18 cellular contexts compared by ENCODE assay signal in the genomic region with DNA sequence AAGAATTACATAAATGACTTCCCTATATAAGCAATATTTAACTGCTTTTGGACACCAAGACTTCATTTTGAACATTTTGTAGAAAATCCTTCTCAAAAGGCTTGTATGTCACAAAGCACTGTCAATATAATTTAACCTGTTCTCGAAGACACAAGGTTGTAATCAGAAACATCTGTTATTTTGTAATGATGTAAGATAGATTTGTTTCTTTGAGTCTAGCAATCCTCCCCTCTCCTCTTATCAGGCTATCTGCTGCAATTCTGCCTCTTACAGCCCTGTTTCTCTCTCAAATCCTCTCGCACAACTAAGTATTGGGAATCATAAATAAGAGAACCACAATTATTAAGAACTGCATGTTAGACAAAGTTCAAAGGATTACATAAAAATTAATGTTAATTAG.
"Had no signal": no experiment of that assay in that cellular context is flagged by ENCODE, and none has a peak within 500 bp of the region (broad histone marks: within the 10 kb centered on the region; RNA-seq: fewer than 3 reads in every experiment).

No MANE protein-coding gene starts in this region.

- H3K4me1 ChIP-seq: esophagus muscularis mucosa, lower lobe of right lung, neural progenitor cell, upper lobe of left lung had no signal

- H3K27ac ChIP-seq: coronary artery, esophagus muscularis mucosa, lower lobe of right lung, neural progenitor cell, spleen, upper lobe of left lung had no signal

- H3K4me3 ChIP-seq: coronary artery, esophagus muscularis mucosa, lower lobe of right lung, neural progenitor cell, spleen, upper lobe of left lung had no signal

- H3K27me3 ChIP-seq: esophagus muscularis mucosa, neural progenitor cell, spleen, upper lobe of left lung had no signal

- H3K9me3 ChIP-seq: esophagus muscularis mucosa, lower lobe of right lung, spleen, upper lobe of left lung had no signal

- H2AFZ ChIP-seq: neural progenitor cell had no signal

- H3K9ac ChIP-seq: neural progenitor cell had no signal

- H3K4me3 Mint-ChIP-seq: activated CD4-positive, alpha-beta memory T cell treated with anti-CD3 and anti-CD28 coated beads for 36 hours; activated naive CD8-positive, alpha-beta T cell treated with anti-CD3 and anti-CD28 coated beads for 36 hours; naive thymus-derived CD4-positive, alpha-beta T cell; neural progenitor cell; T-helper 1 cell treated with Interleukin-12 subunit alpha and Interleukin-12 subunit beta and Interleukin-4 antibody, amounts not matched to agents 30 μg/mL and 1 μg/mL, for 36 hours had no signal

- H3K27ac Mint-ChIP-seq: activated CD4-positive, alpha-beta memory T cell treated with anti-CD3 and anti-CD28 coated beads for 36 hours; activated naive CD8-positive, alpha-beta T cell treated with anti-CD3 and anti-CD28 coated beads for 36 hours; neural progenitor cell; T-helper 1 cell treated with Interleukin-12 subunit alpha and Interleukin-12 subunit beta and Interleukin-4 antibody, amounts not matched to agents 30 μg/mL and 1 μg/mL, for 36 hours had no signal

- H3K4me2 ChIP-seq: neural progenitor cell had no signal

- H3K9me3 Mint-ChIP-seq: activated CD4-positive, alpha-beta memory T cell treated with anti-CD3 and anti-CD28 coated beads for 36 hours; activated naive CD8-positive, alpha-beta T cell treated with anti-CD3 and anti-CD28 coated beads for 36 hours; naive thymus-derived CD4-positive, alpha-beta T cell; neural progenitor cell; T-helper 1 cell treated with Interleukin-12 subunit alpha and Interleukin-12 subunit beta and Interleukin-4 antibody, amounts not matched to agents 30 μg/mL and 1 μg/mL, for 36 hours had no signal

- DNase-seq: activated CD4-positive, alpha-beta memory T cell treated with anti-CD3 and anti-CD28 coated beads for 36 hours; activated CD4-positive, alpha-beta T cell treated with anti-CD3 and anti-CD28 coated beads for 4 hours; activated CD4-positive, CD25-positive, alpha-beta regulatory T cell; activated naive CD4-positive, alpha-beta T cell treated with Interleukin-2 at 50 U/mL for 16 hours; activated naive CD8-positive, alpha-beta T cell treated with anti-CD3 and anti-CD28 coated beads for 36 hours; activated T-cell treated with anti-CD3 and anti-CD28 coated beads, Interleukin-2, amount 50 U/mL, for 48 hours; amygdala; cerebellar nuclear complex; lower lobe of right lung; naive thymus-derived CD4-positive, alpha-beta T cell; spleen; stimulated activated CD4-positive, alpha-beta T cell treated with anti-CD3 and anti-CD28 coated beads, Interleukin-4, amount 100 ng/mL, for 1 hour; stimulated activated naive CD4-positive, alpha-beta T cell; upper lobe of left lung had no signal

- H3K4me1 Mint-ChIP-seq: activated naive CD8-positive, alpha-beta T cell treated with anti-CD3 and anti-CD28 coated beads for 36 hours; naive thymus-derived CD4-positive, alpha-beta T cell; neural progenitor cell had no signal

- H3K36me3 Mint-ChIP-seq: activated CD4-positive, alpha-beta memory T cell treated with anti-CD3 and anti-CD28 coated beads for 36 hours; activated naive CD8-positive, alpha-beta T cell treated with anti-CD3 and anti-CD28 coated beads for 36 hours; neural progenitor cell had no signal

- H3K36me3 ChIP-seq: esophagus muscularis mucosa, lower lobe of right lung, neural progenitor cell, spleen, upper lobe of left lung had no signal
